19 cellular contexts compared by ENCODE assay signal in genomic region chr13:98429977-98430785, GRCh38.
DNase-seq lines count a peak whose midpoint lies in the region; ATAC-seq, FAIRE-seq and TF ChIP-seq lines count a peak whose summit lies in the region.
"Had no signal": no experiment of that assay in that cellular context is flagged by ENCODE, and none has a peak within 500 bp of the region (broad histone marks: within the 10 kb centered on the region; RNA-seq: fewer than 3 reads in every experiment).

No MANE protein-coding gene starts in this region.

- no peak overlapping the region for H2AFZ ChIP-seq in IMR-90 (replicated peaks; ENCODE audit: low read length, poor library complexity)
- no peak overlapping the region for H2AFZ ChIP-seq in K562 (ENCODE audit: low read depth, low read length)

- H3K56ac ChIP-seq in IMR-90 (ENCODE audit: extremely low read depth, insufficient read depth, low read length): no peak overlapping the region

- H3K9me3 Mint-ChIP-seq in nephron progenitor cell: no peaks in the 10 kb centered on the region
- no peaks in the 10 kb centered on the region for H3K9me3 Mint-ChIP-seq in activated CD4-positive, alpha-beta T cell treated with anti-CD3 and anti-CD28 coated beads, Interleukin-2, amount 10 ng/mL, durations not matched to agents 7 days and 5 days
- H3K9me3 Mint-ChIP-seq: activated CD8-positive, alpha-beta T cell treated with anti-CD3 and anti-CD28 coated beads for 36 hours; activated naive CD4-positive, alpha-beta T cell treated with anti-CD3 and anti-CD28 coated beads, Interleukin-2, amount 50 U/mL, for 24 hours; dendritic cell treated with granulocyte-macrophage colony-stimulating factor and Interleukin-4, amounts not matched to agents 40 ng/mL and 50 ng/mL, for 4 days had no signal

- H2BK20ac ChIP-seq in IMR-90 (ENCODE audit: low read depth, low read length): no peak overlapping the region

- no peak overlapping the region for H2BK5ac ChIP-seq in IMR-90 (ENCODE audit: low read depth, low read length, poor library complexity, severe bottlenecking)

- no peak overlapping the region for H2AK5ac ChIP-seq in IMR-90 (ENCODE audit: low read depth, low read length)

- no peak overlapping the region for H3K4me3 ChIP-seq in BLaER1
- H3K4me3 ChIP-seq in IMR-90 (ENCODE audit: insufficient read depth, low read depth, low read length): no peak overlapping the region
- H3K4me3 ChIP-seq in K562: no peak overlapping the region
- no peak overlapping the region for H3K4me3 ChIP-seq in gastrocnemius medialis
- H3K4me3 ChIP-seq in breast epithelium: no peak overlapping the region
- H3K4me3 ChIP-seq: MG63, SK-N-MC had no signal

- H3K14ac ChIP-seq in IMR-90 (replicated peaks; ENCODE audit: low read depth, low read length): no peak overlapping the region

- POLR2A ChIA-PET in IMR-90 (lab: Charles Lee; ENCODE audit: unreplicated experiment) (no interaction called here), K562 (lab: Yijun Ruan, JAX) (no interaction called here)
- POLR2A ChIA-PET in activated CD4-positive, alpha-beta T cell treated with anti-CD3 and anti-CD28 coated beads, Interleukin-2, amount 10 ng/mL, durations not matched to agents 7 days and 5 days (lab: Charles Lee): no interaction called here

- no peak for FAIRE-seq in K562 (lab: Jason Lieb, UNC)

- peak overlapping the region; percentile 76 for H3K27ac Mint-ChIP-seq in nephron progenitor cell
- no peak overlapping the region for H3K27ac Mint-ChIP-seq in activated CD4-positive, alpha-beta T cell treated with anti-CD3 and anti-CD28 coated beads, Interleukin-2, amount 10 ng/mL, durations not matched to agents 7 days and 5 days
- H3K27ac Mint-ChIP-seq: activated CD8-positive, alpha-beta T cell treated with anti-CD3 and anti-CD28 coated beads for 36 hours; activated naive CD4-positive, alpha-beta T cell treated with anti-CD3 and anti-CD28 coated beads, Interleukin-2, amount 50 U/mL, for 24 hours; CD14-positive monocyte; dendritic cell treated with granulocyte-macrophage colony-stimulating factor and Interleukin-4, amounts not matched to agents 40 ng/mL and 50 ng/mL, for 4 days had no signal

- TF ChIP-seq EP300 in K562 (IDR thresholded peaks at IDR 0.05; ENCODE audit: low read length): no peak

- no peak for TF ChIP-seq CTCF in IMR-90 (conservative IDR thresholded peaks at IDR 0.05; ENCODE audit: low read depth, low read length)
- TF ChIP-seq CTCF in K562 (IDR thresholded peaks at IDR 0.05 in 2 of 3, conservative IDR thresholded peaks at IDR 0.05 in 1 of 3; ENCODE audit: insufficient read depth in 2 of 3, low read depth in 1 of 3, low read length in 3 of 3): no peak
- no peak for TF ChIP-seq CTCF in nephron progenitor cell (IDR thresholded peaks at IDR 0.05)
- no peak for TF ChIP-seq CTCF in gastrocnemius medialis (IDR thresholded peaks at IDR 0.05 in 4 of 5, conservative IDR thresholded peaks at IDR 0.05 in 1 of 5)
- no peak for TF ChIP-seq CTCF in breast epithelium (IDR thresholded peaks at IDR 0.05)

- H3K79me1 ChIP-seq in IMR-90 (ENCODE audit: low read depth in 1 of 2, low read length in 2 of 2): peaks cover 0 to 32% of the 10 kb centered on the region in 2 experiments; a peak in 2 of 4 replicates

- no peak overlapping the region for H3K23ac ChIP-seq in IMR-90 (ENCODE audit: low read depth, low read length)

- peaks cover 26% of the 10 kb centered on the region for H3K4me1 Mint-ChIP-seq in nephron progenitor cell
- no peaks in the 10 kb centered on the region for H3K4me1 Mint-ChIP-seq in activated CD4-positive, alpha-beta T cell treated with anti-CD3 and anti-CD28 coated beads, Interleukin-2, amount 10 ng/mL, durations not matched to agents 7 days and 5 days
- H3K4me1 Mint-ChIP-seq: CD14-positive monocyte had no signal

- no peak overlapping the region for H2AK9ac ChIP-seq in IMR-90 (replicated peaks; ENCODE audit: low read depth, low read length, poor library complexity)

- H3K36me3 Mint-ChIP-seq in nephron progenitor cell (ENCODE audit: low read depth): peaks cover 77% of the 10 kb centered on the region
- H3K36me3 Mint-ChIP-seq in activated CD4-positive, alpha-beta T cell treated with anti-CD3 and anti-CD28 coated beads, Interleukin-2, amount 10 ng/mL, durations not matched to agents 7 days and 5 days (ENCODE audit: low read depth): no peaks in the 10 kb centered on the region
- H3K36me3 Mint-ChIP-seq: activated naive CD4-positive, alpha-beta T cell treated with anti-CD3 and anti-CD28 coated beads, Interleukin-2, amount 50 U/mL, for 24 hours; CD14-positive monocyte had no signal

- H3K27ac ChIP-seq in BLaER1 (no peak overlapping the region), IMR-90 (ENCODE audit: insufficient read depth, low read length) (no peak overlapping the region), K562 (ENCODE audit: extremely low read depth, low read depth, low read length) (no peak overlapping the region), gastrocnemius medialis (no peak overlapping the region), breast epithelium (no peak overlapping the region)
- H3K27ac ChIP-seq: SK-N-MC had no signal

- no CpG with 5 or more reads among the region's 11 CpGs for WGBS in IMR-90 (ENCODE audit: extremely low coverage in 2 of 2, insufficient read length in 1 of 2), 2 experiments
- 2% methylated on average over 10 of the region's 11 CpGs for WGBS in K562 (ENCODE audit: insufficient coverage, low coverage, missing lambda C conversion rate)

- H4K20me1 ChIP-seq in BLaER1 (no peaks in the 10 kb centered on the region), IMR-90 (ENCODE audit: insufficient read depth, low read length) (peaks cover 4% of the 10 kb centered on the region; the same call in 1 of the 2 replicates), K562 (replicated peaks; ENCODE audit: control insufficient read depth, insufficient read depth, low read length) (no peaks in the 10 kb centered on the region)

- H3K9me3 ChIP-seq in BLaER1: no peaks in the 10 kb centered on the region
- no peaks in the 10 kb centered on the region for H3K9me3 ChIP-seq in IMR-90 (ENCODE audit: control insufficient read depth, insufficient read depth, low read length)
- H3K9me3 ChIP-seq in K562 (replicated peaks; ENCODE audit: control insufficient read depth, insufficient read depth, low read depth, low read length): no peaks in the 10 kb centered on the region
- no peaks in the 10 kb centered on the region for H3K9me3 ChIP-seq in gastrocnemius medialis
- H3K9me3 ChIP-seq in breast epithelium: no peaks in the 10 kb centered on the region
- H3K9me3 ChIP-seq: MG63 had no signal

- ATAC-seq in IMR-90 (ENCODE audit: low read depth) (no peak), K562 (no peak), gastrocnemius medialis (no peak), sciatic nerve (no peak)
- ATAC-seq: activated CD8-positive, alpha-beta T cell treated with anti-CD3 and anti-CD28 coated beads for 36 hours had no signal

- in situ Hi-C loops in IMR-90 (cut with MboI; ENCODE audit: low sequenced_read_pairs): loop anchor here (25.0 kb wide), 1 partner anchor 607 kb away; no protein-coding TSS in a partner anchor
- in situ Hi-C loops in K562 (cut with MboI): no loop called here
- in situ Hi-C loops in gastrocnemius medialis (cut with MboI; ENCODE audit: low sequenced_read_pairs in 4 of 4): no loop called here

- TF ChIP-seq RAD21 in IMR-90 (IDR thresholded peaks at IDR 0.05; ENCODE audit: low read length): no peak
- TF ChIP-seq RAD21 in K562 (CRISPR knock-in tag; conservative IDR thresholded peaks at IDR 0.05 in 1 of 2, IDR thresholded peaks at IDR 0.05 in 1 of 2): no peak

- H3K4me3 Mint-ChIP-seq in nephron progenitor cell: no peak overlapping the region
- H3K4me3 Mint-ChIP-seq in activated CD4-positive, alpha-beta T cell treated with anti-CD3 and anti-CD28 coated beads, Interleukin-2, amount 10 ng/mL, durations not matched to agents 7 days and 5 days: no peak overlapping the region
- H3K4me3 Mint-ChIP-seq: activated CD8-positive, alpha-beta T cell treated with anti-CD3 and anti-CD28 coated beads for 36 hours; activated naive CD4-positive, alpha-beta T cell treated with anti-CD3 and anti-CD28 coated beads, Interleukin-2, amount 50 U/mL, for 24 hours; CD14-positive monocyte; dendritic cell treated with granulocyte-macrophage colony-stimulating factor and Interleukin-4, amounts not matched to agents 40 ng/mL and 50 ng/mL, for 4 days had no signal

- H3K9me1 ChIP-seq in IMR-90 (ENCODE audit: insufficient read depth, low read length) (peaks cover 16% of the 10 kb centered on the region), K562 (ENCODE audit: control insufficient read depth, insufficient read depth, low read length) (no peaks in the 10 kb centered on the region)

- H3K27me3 Mint-ChIP-seq in nephron progenitor cell (ENCODE audit: low read depth, poor library complexity): peaks cover 4% of the 10 kb centered on the region
- H3K27me3 Mint-ChIP-seq in activated CD4-positive, alpha-beta T cell treated with anti-CD3 and anti-CD28 coated beads, Interleukin-2, amount 10 ng/mL, durations not matched to agents 7 days and 5 days: no peaks in the 10 kb centered on the region
- H3K27me3 Mint-ChIP-seq: dendritic cell treated with granulocyte-macrophage colony-stimulating factor and Interleukin-4, amounts not matched to agents 40 ng/mL and 50 ng/mL, for 4 days had no signal

- H4K8ac ChIP-seq in IMR-90 (ENCODE audit: low read depth in 2 of 2, low read length in 2 of 2): no peak overlapping the region

- H2BK15ac ChIP-seq in IMR-90 (ENCODE audit: low read depth, low read length): no peak overlapping the region

- no peak overlapping the region for H4K5ac ChIP-seq in IMR-90 (ENCODE audit: low read depth, low read length)

- no peak overlapping the region for H2BK120ac ChIP-seq in IMR-90 (ENCODE audit: low read depth, low read length)

- no peaks in the 10 kb centered on the region for H3K79me2 ChIP-seq in K562 (ENCODE audit: control insufficient read depth, insufficient read depth, low read length)

- CTCF ChIA-PET in IMR-90 (lab: Yijun Ruan, JAX): no interaction called here
- CTCF ChIA-PET in K562 (lab: Yijun Ruan, JAX; ENCODE audit: low intra/inter-chr PET ratio): no interaction called here
- CTCF ChIA-PET in activated CD4-positive, alpha-beta T cell treated with anti-CD3 and anti-CD28 coated beads, Interleukin-2, amount 10 ng/mL, durations not matched to agents 7 days and 5 days (lab: Charles Lee): interaction anchor here (1.2 kb wide), 1 partner anchor 15 kb away, joined by 3 read pairs; no protein-coding TSS in a partner anchor

- dilution Hi-C loops in IMR-90 (cut with HindIII; ENCODE audit: low sequenced_read_pairs, unreplicated experiment): no loop called here

- H4K91ac ChIP-seq in IMR-90 (ENCODE audit: insufficient read depth, low read depth, low read length): no peak overlapping the region

- H3K4me2 ChIP-seq in BLaER1: peak overlapping the region; percentile 40
- no peak overlapping the region for H3K4me2 ChIP-seq in IMR-90 (ENCODE audit: low read depth, low read length)
- H3K4me2 ChIP-seq in K562 (ENCODE audit: insufficient read depth, low read length): no peak overlapping the region

- H3K27me3 ChIP-seq in BLaER1 (no peaks in the 10 kb centered on the region), IMR-90 (ENCODE audit: control insufficient read depth, insufficient read depth, low read length) (no peaks in the 10 kb centered on the region), K562 (ENCODE audit: control insufficient read depth in 2 of 2, insufficient read depth in 2 of 2, low read length in 2 of 2) (peaks cover 17 to 59% of the 10 kb centered on the region in 2 experiments), gastrocnemius medialis (no peaks in the 10 kb centered on the region), breast epithelium (no peaks in the 10 kb centered on the region)
- H3K27me3 ChIP-seq: MG63 had no signal

- TF ChIP-seq POLR2A in IMR-90 (IDR thresholded peaks at IDR 0.05; ENCODE audit: low read depth, low read length): no peak
- TF ChIP-seq POLR2A in K562 (conservative IDR thresholded peaks at IDR 0.05): no peak
- no peak for TF ChIP-seq POLR2A in gastrocnemius medialis (IDR thresholded peaks at IDR 0.05)
- no peak for TF ChIP-seq POLR2A in breast epithelium (IDR thresholded peaks at IDR 0.05)

- no peak for DNase-seq in IMR-90
- no peak for DNase-seq in K562 (ENCODE audit: extremely low read depth in 1 of 4, low spot score in 3 of 4)
- DNase-seq in nephron progenitor cell: no peak
- no peak for DNase-seq in gastrocnemius medialis
- DNase-seq in breast epithelium (ENCODE audit: low spot score in 2 of 2): no peak
- no peak for DNase-seq in activated CD4-positive, alpha-beta T cell treated with anti-CD3 and anti-CD28 coated beads, Interleukin-2, amount 10 ng/mL, durations not matched to agents 7 days and 5 days
- no peak for DNase-seq in sciatic nerve (ENCODE audit: low spot score)
- DNase-seq: activated CD8-positive, alpha-beta T cell treated with anti-CD3 and anti-CD28 coated beads for 36 hours; GF-D8; MG63; NCI-H1694; NK-92 treated with Interleukin-12 subunit alpha and Interleukin-12 subunit beta, amount 100 ng/mL, for 24 hours; occipital lobe; T-helper 2 cell had no signal

- no peak overlapping the region for H3K18ac ChIP-seq in IMR-90 (ENCODE audit: low read depth, low read length)

- H3K9ac ChIP-seq in BLaER1: no peak overlapping the region
- H3K9ac ChIP-seq in IMR-90 (ENCODE audit: low read depth, low read length): no peak overlapping the region
- no peak overlapping the region for H3K9ac ChIP-seq in K562 (ENCODE audit: insufficient read depth in 1 of 2, low read depth in 2 of 2, low read length in 2 of 2)

- H3K4me1 ChIP-seq in BLaER1 (peaks cover 29% of the 10 kb centered on the region), IMR-90 (ENCODE audit: control insufficient read depth, insufficient read depth, low read length) (no peaks in the 10 kb centered on the region), K562 (replicated peaks in 1 of 2; ENCODE audit: control insufficient read depth in 2 of 2, insufficient read depth in 2 of 2, low read length in 2 of 2) (peaks cover 0 to 4% of the 10 kb centered on the region in 2 experiments; a peak in 2 of 5 replicates), gastrocnemius medialis (peaks cover 6 to 15% of the 10 kb centered on the region in 2 donors), breast epithelium (no peaks in the 10 kb centered on the region)

- intact Hi-C loops in IMR-90 (cut with micrococcal nuclease): no loop called here
- intact Hi-C loops in K562 (cut with micrococcal nuclease): no loop called here
- intact Hi-C loops in gastrocnemius medialis (cut with DNase I; ENCODE audit: low total_unique reads): no loop called here
- intact Hi-C loops in breast epithelium (cut with DNase I; ENCODE audit: low total_unique reads): no loop called here
- intact Hi-C loops in sciatic nerve (cut with DNase I): no loop called here

- 0 out of 2 replicates have a peak overlapping the region, but pooled peaks have one; percentile 60 for H3K4ac ChIP-seq in IMR-90 (ENCODE audit: low read depth, low read length)

- peaks cover 45% of the 10 kb centered on the region for H3K36me3 ChIP-seq in BLaER1
- H3K36me3 ChIP-seq in IMR-90 (ENCODE audit: control insufficient read depth, insufficient read depth, low read length): peaks cover 75% of the 10 kb centered on the region
- no peaks in the 10 kb centered on the region for H3K36me3 ChIP-seq in K562 (ENCODE audit: control insufficient read depth, insufficient read depth, low read length)
- no peaks in the 10 kb centered on the region for H3K36me3 ChIP-seq in gastrocnemius medialis
- no peaks in the 10 kb centered on the region for H3K36me3 ChIP-seq in breast epithelium
- H3K36me3 ChIP-seq: MG63 had no signal

- BruUV-seq in IMR-90 (replicated peaks; lab: Mats Ljungman, UMichigan): no TSS peak
- BruUV-seq in K562 (replicated peaks; lab: Mats Ljungman, UMichigan): no TSS peak
